1 cellular context compared by ENCODE assay signal in the genomic region with DNA sequence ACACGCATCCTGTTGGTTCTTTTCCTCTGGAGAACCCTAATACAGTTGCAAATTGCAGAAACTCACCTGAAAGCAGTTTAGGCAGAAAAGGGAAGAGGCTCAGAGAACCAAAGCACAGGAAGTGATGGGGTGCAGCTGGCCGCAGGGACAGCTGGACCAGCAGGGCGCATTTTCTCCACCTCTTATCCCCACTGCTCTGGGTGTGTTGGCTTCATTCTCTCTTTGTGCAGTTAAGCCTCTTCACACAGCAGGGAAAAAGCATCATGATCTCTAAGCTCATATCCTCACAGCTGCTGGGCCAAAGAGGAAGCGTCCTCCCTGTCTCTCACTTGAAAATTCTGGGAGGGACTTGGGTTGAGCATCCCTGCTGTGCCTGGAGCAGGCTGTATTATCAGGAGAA.
TF ChIP-seq lines count a peak whose summit lies in the region.

No MANE protein-coding gene starts in this region.

TF ChIP-seq in WTC11, 78 proteins besides CTCF, POLR2A, EP300 and RAD21 (continued from another document):
- no peak for TF ChIP-seq ATF2 (CRISPR knock-in tag; IDR thresholded peaks at IDR 0.05; ENCODE audit: borderline replicate concordance, low read depth)
- TF ChIP-seq ZNF423 (CRISPR knock-in tag; IDR thresholded peaks at IDR 0.05): 0 out of 2 replicates have a peak, but pooled peaks have one; percentile 46
- TF ChIP-seq ZNF232 (CRISPR knock-in tag; IDR thresholded peaks at IDR 0.05): 0 out of 2 replicates have a peak, but pooled peaks have one; percentile 34
- TF ChIP-seq SMAD4 (CRISPR knock-in tag; IDR thresholded peaks at IDR 0.05): no peak
- TF ChIP-seq FOXP4 (CRISPR knock-in tag; IDR thresholded peaks at IDR 0.05): peak; percentile 18; the same call in 1 of the 2 replicates
- TF ChIP-seq NFATC4 (CRISPR knock-in tag; IDR thresholded peaks at IDR 0.05): no peak
- no peak for TF ChIP-seq ELF4 (CRISPR knock-in tag; IDR thresholded peaks at IDR 0.05; ENCODE audit: low read depth)
- TF ChIP-seq AFF4 (CRISPR knock-in tag; IDR thresholded peaks at IDR 0.05; ENCODE audit: borderline replicate concordance): no peak
- TF ChIP-seq ATF3 (CRISPR knock-in tag; conservative IDR thresholded peaks at IDR 0.05): no peak
- TF ChIP-seq KAT7 (CRISPR knock-in tag; IDR thresholded peaks at IDR 0.05; ENCODE audit: borderline replicate concordance): no peak
- TF ChIP-seq SP1 (CRISPR knock-in tag; conservative IDR thresholded peaks at IDR 0.05): no peak
- no peak for TF ChIP-seq ZNF425 (CRISPR knock-in tag; conservative IDR thresholded peaks at IDR 0.05)
- no peak for TF ChIP-seq NR1H2 (CRISPR knock-in tag; IDR thresholded peaks at IDR 0.05)
